1 cellular context compared by ENCODE assay signal in genomic region chr2:235135990-235136561, GRCh38.
A peak's percentile ranks its signal among the peaks of the same experiment; 100 is the strongest.
TF ChIP-seq lines count a peak whose summit lies in the region.

No MANE protein-coding gene starts in this region.

TF ChIP-seq in HepG2, 621 proteins besides CTCF, POLR2A, EP300 and RAD21 (continued from another document):
- TF ChIP-seq RARA (CRISPR knock-in tag; IDR thresholded peaks at IDR 0.05), result 0 out of 2 replicates have a peak, but pooled peaks have one; percentile 19
- TF ChIP-seq, protein P1, sequence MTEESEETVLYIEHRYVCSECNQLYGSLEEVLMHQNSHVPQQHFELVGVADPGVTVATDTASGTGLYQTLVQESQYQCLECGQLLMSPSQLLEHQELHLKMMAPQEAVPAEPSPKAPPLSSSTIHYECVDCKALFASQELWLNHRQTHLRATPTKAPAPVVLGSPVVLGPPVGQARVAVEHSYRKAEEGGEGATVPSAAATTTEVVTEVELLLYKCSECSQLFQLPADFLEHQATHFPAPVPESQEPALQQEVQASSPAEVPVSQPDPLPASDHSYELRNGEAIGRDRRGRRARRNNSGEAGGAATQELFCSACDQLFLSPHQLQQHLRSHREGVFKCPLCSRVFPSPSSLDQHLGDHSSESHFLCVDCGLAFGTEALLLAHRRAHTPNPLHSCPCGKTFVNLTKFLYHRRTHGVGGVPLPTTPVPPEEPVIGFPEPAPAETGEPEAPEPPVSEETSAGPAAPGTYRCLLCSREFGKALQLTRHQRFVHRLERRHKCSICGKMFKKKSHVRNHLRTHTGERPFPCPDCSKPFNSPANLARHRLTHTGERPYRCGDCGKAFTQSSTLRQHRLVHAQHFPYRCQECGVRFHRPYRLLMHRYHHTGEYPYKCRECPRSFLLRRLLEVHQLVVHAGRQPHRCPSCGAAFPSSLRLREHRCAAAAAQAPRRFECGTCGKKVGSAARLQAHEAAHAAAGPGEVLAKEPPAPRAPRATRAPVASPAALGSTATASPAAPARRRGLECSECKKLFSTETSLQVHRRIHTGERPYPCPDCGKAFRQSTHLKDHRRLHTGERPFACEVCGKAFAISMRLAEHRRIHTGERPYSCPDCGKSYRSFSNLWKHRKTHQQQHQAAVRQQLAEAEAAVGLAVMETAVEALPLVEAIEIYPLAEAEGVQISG (CRISPR knock-in tag; IDR thresholded peaks at IDR 0.05), result 0 out of 2 replicates have a peak, but pooled peaks have one; percentile 23
- TF ChIP-seq TFDP1 (CRISPR knock-in tag; IDR thresholded peaks at IDR 0.05; ENCODE audit: borderline replicate concordance), result 0 out of 2 replicates have a peak, but pooled peaks have one; percentile 32
- peak; percentile 64; the same call in 1 of the 2 replicates for TF ChIP-seq ZNF644 (CRISPR knock-in tag; IDR thresholded peaks at IDR 0.05; ENCODE audit: low read depth)
- TF ChIP-seq ZNF652 (CRISPR knock-in tag; IDR thresholded peaks at IDR 0.05; ENCODE audit: borderline replicate concordance, low read depth), result no peak
- peak; percentile 65; the same call in 1 of the 2 replicates for TF ChIP-seq CBX5 (CRISPR knock-in tag; IDR thresholded peaks at IDR 0.05; ENCODE audit: borderline replicate concordance)
- peak; percentile 67; the same call in 1 of the 2 replicates for TF ChIP-seq REPIN1 (CRISPR knock-in tag; IDR thresholded peaks at IDR 0.05; ENCODE audit: borderline replicate concordance, low read depth)
- TF ChIP-seq, protein P2, sequence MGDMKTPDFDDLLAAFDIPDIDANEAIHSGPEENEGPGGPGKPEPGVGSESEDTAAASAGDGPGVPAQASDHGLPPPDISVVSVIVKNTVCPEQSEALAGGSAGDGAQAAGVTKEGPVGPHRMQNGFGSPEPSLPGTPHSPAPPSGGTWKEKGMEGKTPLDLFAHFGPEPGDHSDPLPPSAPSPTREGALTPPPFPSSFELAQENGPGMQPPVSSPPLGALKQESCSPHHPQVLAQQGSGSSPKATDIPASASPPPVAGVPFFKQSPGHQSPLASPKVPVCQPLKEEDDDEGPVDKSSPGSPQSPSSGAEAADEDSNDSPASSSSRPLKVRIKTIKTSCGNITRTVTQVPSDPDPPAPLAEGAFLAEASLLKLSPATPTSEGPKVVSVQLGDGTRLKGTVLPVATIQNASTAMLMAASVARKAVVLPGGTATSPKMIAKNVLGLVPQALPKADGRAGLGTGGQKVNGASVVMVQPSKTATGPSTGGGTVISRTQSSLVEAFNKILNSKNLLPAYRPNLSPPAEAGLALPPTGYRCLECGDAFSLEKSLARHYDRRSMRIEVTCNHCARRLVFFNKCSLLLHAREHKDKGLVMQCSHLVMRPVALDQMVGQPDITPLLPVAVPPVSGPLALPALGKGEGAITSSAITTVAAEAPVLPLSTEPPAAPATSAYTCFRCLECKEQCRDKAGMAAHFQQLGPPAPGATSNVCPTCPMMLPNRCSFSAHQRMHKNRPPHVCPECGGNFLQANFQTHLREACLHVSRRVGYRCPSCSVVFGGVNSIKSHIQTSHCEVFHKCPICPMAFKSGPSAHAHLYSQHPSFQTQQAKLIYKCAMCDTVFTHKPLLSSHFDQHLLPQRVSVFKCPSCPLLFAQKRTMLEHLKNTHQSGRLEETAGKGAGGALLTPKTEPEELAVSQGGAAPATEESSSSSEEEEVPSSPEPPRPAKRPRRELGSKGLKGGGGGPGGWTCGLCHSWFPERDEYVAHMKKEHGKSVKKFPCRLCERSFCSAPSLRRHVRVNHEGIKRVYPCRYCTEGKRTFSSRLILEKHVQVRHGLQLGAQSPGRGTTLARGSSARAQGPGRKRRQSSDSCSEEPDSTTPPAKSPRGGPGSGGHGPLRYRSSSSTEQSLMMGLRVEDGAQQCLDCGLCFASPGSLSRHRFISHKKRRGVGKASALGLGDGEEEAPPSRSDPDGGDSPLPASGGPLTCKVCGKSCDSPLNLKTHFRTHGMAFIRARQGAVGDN (CRISPR knock-in tag; IDR thresholded peaks at IDR 0.05), result peak; percentile 29; the same call in 1 of the 2 replicates
- TF ChIP-seq, protein P3, sequence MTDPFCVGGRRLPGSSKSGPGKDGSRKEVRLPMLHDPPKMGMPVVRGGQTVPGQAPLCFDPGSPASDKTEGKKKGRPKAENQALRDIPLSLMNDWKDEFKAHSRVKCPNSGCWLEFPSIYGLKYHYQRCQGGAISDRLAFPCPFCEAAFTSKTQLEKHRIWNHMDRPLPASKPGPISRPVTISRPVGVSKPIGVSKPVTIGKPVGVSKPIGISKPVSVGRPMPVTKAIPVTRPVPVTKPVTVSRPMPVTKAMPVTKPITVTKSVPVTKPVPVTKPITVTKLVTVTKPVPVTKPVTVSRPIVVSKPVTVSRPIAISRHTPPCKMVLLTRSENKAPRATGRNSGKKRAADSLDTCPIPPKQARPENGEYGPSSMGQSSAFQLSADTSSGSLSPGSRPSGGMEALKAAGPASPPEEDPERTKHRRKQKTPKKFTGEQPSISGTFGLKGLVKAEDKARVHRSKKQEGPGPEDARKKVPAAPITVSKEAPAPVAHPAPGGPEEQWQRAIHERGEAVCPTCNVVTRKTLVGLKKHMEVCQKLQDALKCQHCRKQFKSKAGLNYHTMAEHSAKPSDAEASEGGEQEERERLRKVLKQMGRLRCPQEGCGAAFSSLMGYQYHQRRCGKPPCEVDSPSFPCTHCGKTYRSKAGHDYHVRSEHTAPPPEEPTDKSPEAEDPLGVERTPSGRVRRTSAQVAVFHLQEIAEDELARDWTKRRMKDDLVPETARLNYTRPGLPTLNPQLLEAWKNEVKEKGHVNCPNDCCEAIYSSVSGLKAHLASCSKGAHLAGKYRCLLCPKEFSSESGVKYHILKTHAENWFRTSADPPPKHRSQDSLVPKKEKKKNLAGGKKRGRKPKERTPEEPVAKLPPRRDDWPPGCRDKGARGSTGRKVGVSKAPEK (CRISPR knock-in tag; IDR thresholded peaks at IDR 0.05; ENCODE audit: borderline replicate concordance), result peak; percentile 91; the same call in 1 of the 2 replicates
- peak; percentile 16; the same call in 1 of the 2 replicates for TF ChIP-seq ARID5B (CRISPR knock-in tag; IDR thresholded peaks at IDR 0.05)
- 0 out of 2 replicates have a peak, but pooled peaks have one; percentile 33 for TF ChIP-seq RXRA (CRISPR knock-in tag; IDR thresholded peaks at IDR 0.05)
- 0 out of 2 replicates have a peak, but pooled peaks have one; percentile 31 for TF ChIP-seq ZNF431 (CRISPR knock-in tag; IDR thresholded peaks at IDR 0.05; ENCODE audit: borderline replicate concordance, low read depth)
- no peak for TF ChIP-seq CAMTA2 (CRISPR knock-in tag; IDR thresholded peaks at IDR 0.05; ENCODE audit: borderline replicate concordance)
- 0 out of 2 replicates have a peak, but pooled peaks have one; percentile 27 for TF ChIP-seq KMT2A (CRISPR knock-in tag; IDR thresholded peaks at IDR 0.05)
- no peak for TF ChIP-seq ZHX2 (IDR thresholded peaks at IDR 0.05; ENCODE audit: low read depth)
- TF ChIP-seq ZHX2 (CRISPR knock-in tag; IDR thresholded peaks at IDR 0.05; ENCODE audit: borderline replicate concordance), result no peak
- no peak for TF ChIP-seq SATB2 (CRISPR knock-in tag; IDR thresholded peaks at IDR 0.05)
- peak; percentile 94 for TF ChIP-seq STAG1 (CRISPR knock-in tag; IDR thresholded peaks at IDR 0.05)
- TF ChIP-seq IRF2 (CRISPR knock-in tag; IDR thresholded peaks at IDR 0.05), result no peak
- TF ChIP-seq ZNF225 (CRISPR knock-in tag; IDR thresholded peaks at IDR 0.05), result 0 out of 2 replicates have a peak, but pooled peaks have one; percentile 46
- TF ChIP-seq, protein P4, sequence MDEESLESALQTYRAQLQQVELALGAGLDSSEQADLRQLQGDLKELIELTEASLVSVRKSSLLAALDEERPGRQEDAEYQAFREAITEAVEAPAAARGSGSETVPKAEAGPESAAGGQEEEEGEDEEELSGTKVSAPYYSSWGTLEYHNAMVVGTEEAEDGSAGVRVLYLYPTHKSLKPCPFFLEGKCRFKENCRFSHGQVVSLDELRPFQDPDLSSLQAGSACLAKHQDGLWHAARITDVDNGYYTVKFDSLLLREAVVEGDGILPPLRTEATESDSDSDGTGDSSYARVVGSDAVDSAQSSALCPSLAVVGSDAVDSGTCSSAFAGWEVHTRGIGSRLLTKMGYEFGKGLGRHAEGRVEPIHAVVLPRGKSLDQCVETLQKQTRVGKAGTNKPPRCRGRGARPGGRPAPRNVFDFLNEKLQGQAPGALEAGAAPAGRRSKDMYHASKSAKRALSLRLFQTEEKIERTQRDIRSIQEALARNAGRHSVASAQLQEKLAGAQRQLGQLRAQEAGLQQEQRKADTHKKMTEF (CRISPR knock-in tag; IDR thresholded peaks at IDR 0.05), result 0 out of 2 replicates have a peak, but pooled peaks have one; percentile 21
- TF ChIP-seq ZNF543 (CRISPR knock-in tag; IDR thresholded peaks at IDR 0.05), result no peak
